Comparison of ENCODE assay signal across 8 cellular contexts in the genomic region with DNA sequence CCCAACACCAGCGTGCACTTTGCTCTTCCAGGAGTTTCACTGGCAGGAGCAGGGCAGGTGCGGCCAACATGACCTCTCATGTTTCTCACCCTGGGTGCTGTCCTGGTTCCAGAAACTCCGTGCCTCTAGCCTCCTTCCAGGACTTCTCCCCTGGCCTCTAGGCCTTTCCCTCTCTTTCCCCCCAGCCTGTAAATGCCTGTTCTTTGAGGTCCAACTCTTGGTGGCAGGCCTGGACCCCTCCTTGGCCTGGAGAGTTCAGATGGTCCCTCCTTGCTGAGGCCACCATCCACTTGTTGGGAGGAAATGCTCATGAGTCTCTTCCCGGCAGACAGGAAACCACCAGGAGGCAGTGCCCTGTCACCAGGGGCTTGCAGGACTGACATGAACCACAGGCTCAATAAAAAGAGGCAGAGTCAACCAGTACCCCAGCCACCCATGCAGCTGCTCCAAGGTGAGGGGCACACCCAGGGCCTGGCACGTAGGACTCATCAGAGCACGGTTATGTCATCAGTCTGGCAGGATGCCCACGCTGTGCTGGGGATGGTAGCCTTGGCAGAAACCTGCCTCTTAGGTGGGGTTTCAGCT. TPM values are rescaled to one million over a fixed set of nuclear protein-coding genes. Genes with fewer than 3 reads are reported as not detected.
DNase-seq lines count a peak whose midpoint lies in the region; ATAC-seq, FAIRE-seq and TF ChIP-seq lines count a peak whose summit lies in the region.

No MANE protein-coding gene starts in this region.

- H3K27ac Mint-ChIP-seq in astrocyte (ENCODE audit: unreplicated experiment) (no peak overlapping the region), WTC11 (no peak overlapping the region)

- H3K27ac ChIP-seq in A549 (peak overlapping the region; percentile 96), astrocyte (ENCODE audit: low read depth, low read length) (no peak overlapping the region)

- peak overlapping the region; percentile 90 for H3K4me3 ChIP-seq in A549
- no peak overlapping the region for H3K4me3 ChIP-seq in astrocyte (ENCODE audit: insufficient read depth, low read depth, low read length)

- TF ChIP-seq CTCF in A549 (IDR thresholded peaks at IDR 0.05) = peak; percentile 34; the same call in 2 of the 3 replicates
- peak; percentile 16 for TF ChIP-seq CTCF in astrocyte (IDR thresholded peaks at IDR 0.05; ENCODE audit: insufficient read depth, low read depth, low read length)
- TF ChIP-seq CTCF in WTC11 (IDR thresholded peaks at IDR 0.05) = no peak

- ATAC-seq in A549 = peak; percentile 58 to 67
- peak; percentile 79 for ATAC-seq in left colon
- ATAC-seq in WTC11 = no peak
- no peak for ATAC-seq in HG02759 (IDR thresholded peaks at IDR 0.05; ENCODE audit: unreplicated experiment)
- no peak for ATAC-seq in HG02938 (IDR thresholded peaks at IDR 0.05; ENCODE audit: unreplicated experiment)

- H3K4me3 Mint-ChIP-seq in astrocyte (ENCODE audit: unreplicated experiment) = no peak overlapping the region
- H3K4me3 Mint-ChIP-seq in WTC11 = no peak overlapping the region

- H2AFZ ChIP-seq in astrocyte (ENCODE audit: low read depth, low read length) = no peak overlapping the region

- CTCF ChIA-PET in A549 (lab: Yijun Ruan, JAX) (interaction anchor here (0.7 to 3.9 kb wide), 13 partner anchors 7 to 64 kb away, joined by 3 to 39 read pairs (median 4); no protein-coding TSS in a partner anchor), WTC11 (lab: Charles Lee) (no interaction called here)

- H3K9ac ChIP-seq in astrocyte (ENCODE audit: low read length) = no peak overlapping the region

- TF ChIP-seq POLR2A in A549 (IDR thresholded peaks at IDR 0.05; ENCODE audit: low read length) = peak; percentile 39

- H3K4me1 Mint-ChIP-seq in astrocyte (ENCODE audit: low read depth, unreplicated experiment) = no peaks in the 10 kb centered on the region
- peaks cover 13% of the 10 kb centered on the region for H3K4me1 Mint-ChIP-seq in WTC11

- H3K4me2 ChIP-seq in A549 (peak overlapping the region; percentile 94), astrocyte (ENCODE audit: low read length) (peak overlapping the region; percentile 96)

- H3K36me3 Mint-ChIP-seq in astrocyte (ENCODE audit: low read depth, unreplicated experiment) = no peaks in the 10 kb centered on the region
- H3K36me3 Mint-ChIP-seq in WTC11 = no peaks in the 10 kb centered on the region

- TF ChIP-seq EP300 in A549 (IDR thresholded peaks at IDR 0.05) = no peak; a peak in 1 of 5 replicates

- no peaks in the 10 kb centered on the region for H3K36me3 ChIP-seq in astrocyte (ENCODE audit: insufficient read depth, low read length)

- peaks cover 60% of the 10 kb centered on the region for H3K27me3 Mint-ChIP-seq in astrocyte (ENCODE audit: low read depth, unreplicated experiment)
- peaks cover 61% of the 10 kb centered on the region for H3K27me3 Mint-ChIP-seq in WTC11 (ENCODE audit: low read depth)

- peaks cover 34% of the 10 kb centered on the region for H3K79me2 ChIP-seq in astrocyte (ENCODE audit: insufficient read depth, low read length)

- no peaks in the 10 kb centered on the region for H4K20me1 ChIP-seq in astrocyte (ENCODE audit: insufficient read depth, low read length)

- H3K9me3 ChIP-seq in A549 (peaks cover 17% of the 10 kb centered on the region; the same call in 2 of the 3 replicates), astrocyte (ENCODE audit: insufficient read depth, low read depth, low read length) (no peaks in the 10 kb centered on the region)

- peak; percentile 23 to 26; a peak in 2 of 5 replicates for TF ChIP-seq RAD21 in A549 (conservative IDR thresholded peaks at IDR 0.05 in 1 of 2, IDR thresholded peaks at IDR 0.05 in 1 of 2)

- WGBS in A549 (ENCODE audit: missing lambda C conversion rate) = 4% methylated on average over 6 of the region's 7 CpGs

- POLR2A ChIA-PET in A549 (lab: Yijun Ruan, JAX) (interaction anchor here (3.6 kb wide), 1 partner anchor 8 kb away, joined by 56 read pairs; no protein-coding TSS in a partner anchor), WTC11 (lab: Charles Lee) (no interaction called here)

- peaks cover 26% of the 10 kb centered on the region for H3K4me1 ChIP-seq in A549
- peaks cover 14% of the 10 kb centered on the region for H3K4me1 ChIP-seq in astrocyte (ENCODE audit: insufficient read depth, low read length)

- FAIRE-seq in A549 (lab: Jason Lieb, UNC) = no peak
- no peak for FAIRE-seq in astrocyte (lab: Jason Lieb, UNC)

- H3K27me3 ChIP-seq in astrocyte (ENCODE audit: insufficient read depth, low read length) = no peaks in the 10 kb centered on the region

- H3K9me3 Mint-ChIP-seq in astrocyte (ENCODE audit: unreplicated experiment) = no peaks in the 10 kb centered on the region
- peaks cover 10% of the 10 kb centered on the region; the same call in 1 of the 2 replicates for H3K9me3 Mint-ChIP-seq in WTC11

- DNase-seq in A549 (ENCODE audit: low read depth in 1 of 2, low spot score in 1 of 2) (peak; percentile 68 to 92), HuH-7 (ENCODE audit: low spot score) (peak; percentile 31), astrocyte (ENCODE audit: low read depth) (no peak), left colon (peak; percentile 94), WTC11 (ENCODE audit: low spot score) (no peak), NK-92 (lab: John Stamatoyannopoulos, UW; ENCODE audit: unreplicated experiment) (no peak)

- intact Hi-C loops in left colon (cut with DNase I, micrococcal nuclease) = no loop called here

TF ChIP-seq in A549, 52 proteins besides CTCF, POLR2A, EP300 and RAD21 (continues in another document):
- TF ChIP-seq FOSL2 (IDR thresholded peaks at IDR 0.05) (no peak), FOSL2 (CRISPR knock-in tag; IDR thresholded peaks at IDR 0.05) (peak; percentile 41), ZFP36 (IDR thresholded peaks at IDR 0.05; ENCODE audit: borderline replicate concordance, partially characterized antibody) (no peak), KDM1A (IDR thresholded peaks at IDR 0.05; ENCODE audit: low read depth) (no peak), SMC3 (IDR thresholded peaks at IDR 0.05) (peak; percentile 40; the same call in 2 of the 3 replicates)
- TF ChIP-seq, protein P1, sequence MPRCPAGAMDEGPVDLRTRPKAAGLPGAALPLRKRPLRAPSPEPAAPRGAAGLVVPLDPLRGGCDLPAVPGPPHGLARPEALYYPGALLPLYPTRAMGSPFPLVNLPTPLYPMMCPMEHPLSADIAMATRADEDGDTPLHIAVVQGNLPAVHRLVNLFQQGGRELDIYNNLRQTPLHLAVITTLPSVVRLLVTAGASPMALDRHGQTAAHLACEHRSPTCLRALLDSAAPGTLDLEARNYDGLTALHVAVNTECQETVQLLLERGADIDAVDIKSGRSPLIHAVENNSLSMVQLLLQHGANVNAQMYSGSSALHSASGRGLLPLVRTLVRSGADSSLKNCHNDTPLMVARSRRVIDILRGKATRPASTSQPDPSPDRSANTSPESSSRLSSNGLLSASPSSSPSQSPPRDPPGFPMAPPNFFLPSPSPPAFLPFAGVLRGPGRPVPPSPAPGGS (IDR thresholded peaks at IDR 0.05) = 0 out of 3 replicates have a peak, but pooled peaks have one; percentile 44
- TF ChIP-seq, protein P2, sequence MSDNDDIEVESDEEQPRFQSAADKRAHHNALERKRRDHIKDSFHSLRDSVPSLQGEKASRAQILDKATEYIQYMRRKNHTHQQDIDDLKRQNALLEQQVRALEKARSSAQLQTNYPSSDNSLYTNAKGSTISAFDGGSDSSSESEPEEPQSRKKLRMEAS (IDR thresholded peaks at IDR 0.05) = peak; percentile 62
- TF ChIP-seq, protein P3, sequence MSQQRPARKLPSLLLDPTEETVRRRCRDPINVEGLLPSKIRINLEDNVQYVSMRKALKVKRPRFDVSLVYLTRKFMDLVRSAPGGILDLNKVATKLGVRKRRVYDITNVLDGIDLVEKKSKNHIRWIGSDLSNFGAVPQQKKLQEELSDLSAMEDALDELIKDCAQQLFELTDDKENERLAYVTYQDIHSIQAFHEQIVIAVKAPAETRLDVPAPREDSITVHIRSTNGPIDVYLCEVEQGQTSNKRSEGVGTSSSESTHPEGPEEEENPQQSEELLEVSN (IDR thresholded peaks at IDR 0.05; ENCODE audit: borderline replicate concordance, low read depth) = peak; percentile 53

TF ChIP-seq in WTC11, 78 proteins besides CTCF, POLR2A, EP300 and RAD21 (continues in another document):
- TF ChIP-seq PRRX2 (CRISPR knock-in tag; IDR thresholded peaks at IDR 0.05) (no peak), FOXP1 (CRISPR knock-in tag; IDR thresholded peaks at IDR 0.05; ENCODE audit: borderline replicate concordance) (no peak), ATF1 (CRISPR knock-in tag; IDR thresholded peaks at IDR 0.05) (no peak), NFYB (CRISPR knock-in tag; conservative IDR thresholded peaks at IDR 0.05; ENCODE audit: low read depth) (no peak), ZNF423 (CRISPR knock-in tag; IDR thresholded peaks at IDR 0.05) (no peak), ZNF138 (CRISPR knock-in tag; conservative IDR thresholded peaks at IDR 0.05) (no peak), RELA (CRISPR knock-in tag; IDR thresholded peaks at IDR 0.05; ENCODE audit: borderline replicate concordance) (no peak), FOXJ3 (CRISPR knock-in tag; IDR thresholded peaks at IDR 0.05; ENCODE audit: borderline replicate concordance) (no peak), SMAD3 (CRISPR knock-in tag; IDR thresholded peaks at IDR 0.05; ENCODE audit: borderline replicate concordance) (no peak), ZNF671 (CRISPR knock-in tag; IDR thresholded peaks at IDR 0.05) (no peak), CREB1 (CRISPR knock-in tag; IDR thresholded peaks at IDR 0.05) (no peak), ZNF232 (CRISPR knock-in tag; IDR thresholded peaks at IDR 0.05) (no peak), ZNF263 (CRISPR knock-in tag; IDR thresholded peaks at IDR 0.05; ENCODE audit: low read depth) (no peak), SMAD4 (CRISPR knock-in tag; IDR thresholded peaks at IDR 0.05) (no peak)
- TF ChIP-seq, protein P4, sequence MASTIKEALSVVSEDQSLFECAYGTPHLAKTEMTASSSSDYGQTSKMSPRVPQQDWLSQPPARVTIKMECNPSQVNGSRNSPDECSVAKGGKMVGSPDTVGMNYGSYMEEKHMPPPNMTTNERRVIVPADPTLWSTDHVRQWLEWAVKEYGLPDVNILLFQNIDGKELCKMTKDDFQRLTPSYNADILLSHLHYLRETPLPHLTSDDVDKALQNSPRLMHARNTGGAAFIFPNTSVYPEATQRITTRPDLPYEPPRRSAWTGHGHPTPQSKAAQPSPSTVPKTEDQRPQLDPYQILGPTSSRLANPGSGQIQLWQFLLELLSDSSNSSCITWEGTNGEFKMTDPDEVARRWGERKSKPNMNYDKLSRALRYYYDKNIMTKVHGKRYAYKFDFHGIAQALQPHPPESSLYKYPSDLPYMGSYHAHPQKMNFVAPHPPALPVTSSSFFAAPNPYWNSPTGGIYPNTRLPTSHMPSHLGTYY (CRISPR knock-in tag; IDR thresholded peaks at IDR 0.05) = no peak

RNA-seq across cellular contexts. Expression of a gene that starts 1.5 kb away (rescaled TPM):
- 77.8 and 104 TPM in 2 replicates for polyA plus RNA-seq in A549 (2011; rRNA removed)
- polyA plus RNA-seq in A549 (2012; cell fraction: cytosol; rRNA removed) = 102 and 121 TPM in 2 replicates
- 43.3 and 60.5 TPM in 2 replicates for polyA plus RNA-seq in A549 (2012; cell fraction: nucleus; rRNA removed)
- 115 to 123 TPM (median 123 TPM) in 3 replicates for polyA plus RNA-seq in A549 (2017; fragmentation: RNase III; extraction: RNeasy Plus Mini Kit Qiagen cat#74134 plus additional on column Dnase treatment)
- 61.2 and 72.1 TPM in 2 replicates for polyA minus RNA-seq in A549 (2011; rRNA and poly(A)+ RNA removed)
- 0.19 and 0.36 TPM in 2 replicates for total RNA-seq in astrocyte
- total RNA-seq in left colon = 100 to 1,000 TPM; 368 to 561 TPM
- total RNA-seq in WTC11 (2021) = 3.8 to 5.5 TPM (median 5.0 TPM) in 3 replicates

Comparison
In these comparisons a context has a peak if more than half of its experiments do, and no peak if none do; other contexts are left out.
1. ATAC-seq: peak in A549 (2 of 2) and left colon (single experiment); none in WTC11 (single experiment), HG02759 (single experiment) and HG02938 (single experiment).
2. DNase-seq: peak in A549 (2 of 2), HuH-7 (single experiment) and left colon (2 of 2); none in astrocyte (single experiment), WTC11 (single experiment) and NK-92 (single experiment).
3. RNA of a gene that starts 1.5 kb away (total RNA-seq): 368 to 561 TPM in left colon; 3.8 to 5.5 TPM in WTC11 and 0.19 to 0.36 TPM in astrocyte; every median in the first group is over 10 times any median in the second.